9 cellular contexts compared by ENCODE assay signal in the genomic region with DNA sequence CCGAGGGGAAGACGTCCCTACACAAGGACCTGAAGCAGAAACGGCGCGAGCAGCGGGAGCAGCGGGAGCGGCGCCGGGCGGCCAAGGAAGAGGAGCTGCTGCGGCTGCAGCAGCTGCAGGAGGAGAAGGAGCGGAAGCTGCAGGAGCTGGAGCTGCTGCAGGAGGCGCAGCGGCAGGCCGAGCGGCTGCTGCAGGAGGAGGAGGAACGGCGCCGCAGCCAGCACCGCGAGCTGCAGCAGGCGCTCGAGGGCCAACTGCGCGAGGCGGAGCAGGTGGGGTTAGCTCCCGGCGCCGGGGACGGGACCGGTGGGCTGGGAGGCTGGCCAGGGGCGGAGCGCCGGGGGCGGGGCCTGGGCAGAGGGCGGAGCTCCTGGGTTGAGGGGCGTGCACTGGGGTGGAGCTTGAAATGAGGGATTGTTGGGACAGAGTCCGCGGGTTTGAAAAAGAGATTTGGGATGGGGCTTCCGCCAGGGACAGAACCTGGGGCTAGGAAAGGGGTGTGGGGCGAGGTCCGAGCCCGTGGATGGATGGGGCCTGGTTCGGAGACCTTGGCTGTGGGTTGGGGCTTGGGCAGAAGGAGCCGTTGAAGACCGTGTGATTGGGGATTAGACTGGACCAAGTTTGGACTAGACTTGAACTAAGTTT. TPM values are rescaled to one million over a fixed set of nuclear protein-coding genes. Genes with fewer than 3 reads are reported as not detected.
DNase-seq lines count a peak whose midpoint lies in the region; ATAC-seq and TF ChIP-seq lines count a peak whose summit lies in the region.
"Had no signal": no experiment of that assay in that cellular context is flagged by ENCODE, and none has a peak within 500 bp of the region (broad histone marks: within the 10 kb centered on the region; RNA-seq: fewer than 3 reads in every experiment).

No MANE protein-coding gene starts in this region.

- no peak overlapping the region for H2BK120ac ChIP-seq in IMR-90 (ENCODE audit: low read depth, low read length)

- DNase-seq in AG10803 (ENCODE audit: low read depth) (peak; percentile 49), IMR-90 (peak; percentile 72), SW480 (ENCODE audit: low spot score) (peak; percentile 30), fibroblast of villous mesenchyme (ENCODE audit: low read depth) (peak; percentile 78), nephron progenitor cell (peak; percentile 97), HAP-1 (ENCODE audit: low spot score in 2 of 2) (no peak)

- H3K56ac ChIP-seq in IMR-90 (ENCODE audit: extremely low read depth, insufficient read depth, low read length): no peak overlapping the region

- no peaks in the 10 kb centered on the region for H3K9me3 ChIP-seq in IMR-90 (ENCODE audit: control insufficient read depth, insufficient read depth, low read length)
- no peaks in the 10 kb centered on the region for H3K9me3 ChIP-seq in HAP-1

- no peak overlapping the region for H2AK9ac ChIP-seq in IMR-90 (replicated peaks; ENCODE audit: low read depth, low read length, poor library complexity)

- H2BK15ac ChIP-seq in IMR-90 (ENCODE audit: low read depth, low read length): no peak overlapping the region

- peak overlapping the region in 1 of 2 experiments; percentile 71; a peak in 1 of 4 replicates for H4K8ac ChIP-seq in IMR-90 (ENCODE audit: low read depth in 2 of 2, low read length in 2 of 2)

- H3K14ac ChIP-seq in IMR-90 (replicated peaks; ENCODE audit: low read depth, low read length): peak overlapping the region; percentile 16; the same call in 1 of the 2 replicates

- POLR2A ChIA-PET in IMR-90 (lab: Charles Lee; ENCODE audit: unreplicated experiment): no interaction called here

- no peak overlapping the region for H4K91ac ChIP-seq in IMR-90 (ENCODE audit: insufficient read depth, low read depth, low read length)

- H3K36me3 ChIP-seq in IMR-90 (ENCODE audit: control insufficient read depth, insufficient read depth, low read length): no peaks in the 10 kb centered on the region
- H3K36me3 ChIP-seq in HAP-1 (replicated peaks): no peaks in the 10 kb centered on the region

- dilution Hi-C loops in IMR-90 (cut with HindIII; ENCODE audit: low sequenced_read_pairs, unreplicated experiment): no loop called here

- BruUV-seq in IMR-90 (replicated peaks; lab: Mats Ljungman, UMichigan): no TSS peak

- CTCF ChIA-PET in IMR-90 (lab: Yijun Ruan, JAX): interaction anchor here (1.0 to 1.7 kb wide), 3 partner anchors 10 to 131 kb away, joined by 4 to 10 read pairs (median 9); no protein-coding TSS in a partner anchor

- TF ChIP-seq CTCF in AG10803 (conservative IDR thresholded peaks at IDR 0.05; ENCODE audit: low read length) (peak; percentile 11; the same call in 1 of the 2 replicates), IMR-90 (conservative IDR thresholded peaks at IDR 0.05; ENCODE audit: low read depth, low read length) (0 out of 2 replicates have a peak, but pooled peaks have one; percentile 12), fibroblast of villous mesenchyme (IDR thresholded peaks at IDR 0.05; ENCODE audit: insufficient read depth, low read depth, low read length) (no peak), nephron progenitor cell (IDR thresholded peaks at IDR 0.05) (no peak)

- H3K4me1 ChIP-seq in IMR-90 (ENCODE audit: control insufficient read depth, insufficient read depth, low read length) (peaks cover 2% of the 10 kb centered on the region; the same call in 1 of the 2 replicates), HAP-1 (no peaks in the 10 kb centered on the region)

- intact Hi-C loops in IMR-90 (cut with micrococcal nuclease): no loop called here

- H2AFZ ChIP-seq in IMR-90 (replicated peaks; ENCODE audit: low read length, poor library complexity): peak overlapping the region; percentile 91

- H3K27ac Mint-ChIP-seq in nephron progenitor cell: peak overlapping the region; percentile 52

- no peak overlapping the region for H3K18ac ChIP-seq in IMR-90 (ENCODE audit: low read depth, low read length)

- H2AK5ac ChIP-seq in IMR-90 (ENCODE audit: low read depth, low read length): no peak overlapping the region

- peaks cover 4% of the 10 kb centered on the region for H3K9me1 ChIP-seq in IMR-90 (ENCODE audit: insufficient read depth, low read length)

- H3K4me1 Mint-ChIP-seq in nephron progenitor cell: peaks cover 25% of the 10 kb centered on the region

- H3K4me3 ChIP-seq in AG10803 (ENCODE audit: low read length) (peak overlapping the region; percentile 66), IMR-90 (ENCODE audit: insufficient read depth, low read depth, low read length) (peak overlapping the region; percentile 35), fibroblast of villous mesenchyme (ENCODE audit: low read depth, low read length) (peak overlapping the region; percentile 64), HAP-1 (no peak overlapping the region)
- H3K4me3 ChIP-seq: GM12878 had no signal

- peak overlapping the region; percentile 95 for H3K4me2 ChIP-seq in IMR-90 (ENCODE audit: low read depth, low read length)

- ATAC-seq in IMR-90 (ENCODE audit: low read depth): peak; percentile 100
- ATAC-seq in GM19023 (IDR thresholded peaks at IDR 0.05; ENCODE audit: unreplicated experiment): no peak
- no peak for ATAC-seq in HG03432 (IDR thresholded peaks at IDR 0.05; ENCODE audit: unreplicated experiment)
- ATAC-seq: GM12878 had no signal

- peaks cover 9% of the 10 kb centered on the region for H3K9me3 Mint-ChIP-seq in nephron progenitor cell

- no peak overlapping the region for H2BK20ac ChIP-seq in IMR-90 (ENCODE audit: low read depth, low read length)

- H3K27me3 ChIP-seq in IMR-90 (ENCODE audit: control insufficient read depth, insufficient read depth, low read length) (peaks cover 9% of the 10 kb centered on the region), HAP-1 (ENCODE audit: low read depth) (no peaks in the 10 kb centered on the region)

- H3K4ac ChIP-seq in IMR-90 (ENCODE audit: low read depth, low read length): peak overlapping the region; percentile 2

- H4K5ac ChIP-seq in IMR-90 (ENCODE audit: low read depth, low read length): 0 out of 2 replicates have a peak overlapping the region, but pooled peaks have one; percentile 3

- 4% methylated on average over 21 of the region's 47 CpGs; no CpG with 5 or more reads in 1 of the 2 experiments for WGBS in IMR-90 (ENCODE audit: extremely low coverage in 2 of 2, insufficient read length in 1 of 2), 2 experiments

- H3K9ac ChIP-seq in IMR-90 (ENCODE audit: low read depth, low read length): peak overlapping the region; percentile 31; the same call in 1 of the 2 replicates

- peaks cover 41% of the 10 kb centered on the region for H3K27me3 Mint-ChIP-seq in nephron progenitor cell (ENCODE audit: low read depth, poor library complexity)

- in situ Hi-C loops in IMR-90 (cut with MboI; ENCODE audit: low sequenced_read_pairs) (loop anchor here (25.0 kb wide), 1 partner anchor 419 kb away; the partner anchor contains the start of gene ARMC12), HAP-1 (cut with MboI; ENCODE audit: low sequenced_read_pairs) (no loop called here)

- no peak for TF ChIP-seq POLR2A in IMR-90 (IDR thresholded peaks at IDR 0.05; ENCODE audit: low read depth, low read length)

- peaks cover 8% of the 10 kb centered on the region for H3K36me3 Mint-ChIP-seq in nephron progenitor cell (ENCODE audit: low read depth)

- H2BK5ac ChIP-seq in IMR-90 (ENCODE audit: low read depth, low read length, poor library complexity, severe bottlenecking): no peak overlapping the region

- H3K27ac ChIP-seq in IMR-90 (ENCODE audit: insufficient read depth, low read length): no peak overlapping the region; the same call in 1 of the 2 replicates

- no peaks in the 10 kb centered on the region for H4K20me1 ChIP-seq in IMR-90 (ENCODE audit: insufficient read depth, low read length)

- peak overlapping the region; percentile 88 for H3K4me3 Mint-ChIP-seq in nephron progenitor cell

- H3K79me1 ChIP-seq in IMR-90 (ENCODE audit: low read depth in 1 of 2, low read length in 2 of 2): no peaks in the 10 kb centered on the region

- H3K23ac ChIP-seq in IMR-90 (ENCODE audit: low read depth, low read length): peak overlapping the region; percentile 76

- 0 out of 2 replicates have a peak, but pooled peaks have one; percentile 4 for TF ChIP-seq RAD21 in IMR-90 (IDR thresholded peaks at IDR 0.05; ENCODE audit: low read length)

TF ChIP-seq in IMR-90, 13 proteins besides CTCF, POLR2A, EP300 and RAD21:
- TF ChIP-seq MXI1 (IDR thresholded peaks at IDR 0.05; ENCODE audit: borderline replicate concordance, low read depth, low read length) (peak; percentile 12; the same call in 1 of the 2 replicates), ELK1 (IDR thresholded peaks at IDR 0.05; ENCODE audit: borderline replicate concordance, low read depth, low read length) (no peak)

RNA-seq across cellular contexts. Expression of gene DEF6, which starts 20.7 kb away (rescaled TPM):
- total RNA-seq in IMR-90 (2012; rRNA removed) (1.9 and 2.5 TPM in 2 replicates), fibroblast of villous mesenchyme (0.32 and 1.3 TPM in 2 replicates)
- polyA plus RNA-seq in IMR-90 (2012; rRNA removed): 4.1 and 4.2 TPM in 2 replicates
- 1.6 and 3.0 TPM in 2 replicates for polyA plus RNA-seq in IMR-90 (2012; cell fraction: cytosol; rRNA removed)
- polyA plus RNA-seq in IMR-90 (2012; cell fraction: nucleus; rRNA removed; ENCODE audit: low replicate concordance): 13.7 and 15.7 TPM in 2 replicates

RNA-seq across cellular contexts. Expression of gene PPARD, which starts 24.0 kb away (rescaled TPM):
- total RNA-seq in IMR-90 (2012; rRNA removed) (10.0 and 10.4 TPM in 2 replicates), fibroblast of villous mesenchyme (8.2 and 8.7 TPM in 2 replicates)
- 69.0 and 78.3 TPM in 2 replicates for polyA plus RNA-seq in IMR-90 (2012; rRNA removed)
- 29.4 and 63.1 TPM in 2 replicates for polyA plus RNA-seq in IMR-90 (2012; cell fraction: cytosol; rRNA removed)
- polyA plus RNA-seq in IMR-90 (2012; cell fraction: nucleus; rRNA removed; ENCODE audit: low replicate concordance): 86.7 and 158 TPM in 2 replicates

RNA-seq across cellular contexts. Expression of gene ZNF76, which starts 58.8 kb away (rescaled TPM):
- total RNA-seq in IMR-90 (2012; rRNA removed) (15.3 and 19.9 TPM in 2 replicates), fibroblast of villous mesenchyme (14.2 and 16.8 TPM in 2 replicates)
- 21.1 and 22.5 TPM in 2 replicates for polyA plus RNA-seq in IMR-90 (2012; rRNA removed)
- polyA plus RNA-seq in IMR-90 (2012; cell fraction: cytosol; rRNA removed): 13.4 and 13.9 TPM in 2 replicates
- 87.4 and 150 TPM in 2 replicates for polyA plus RNA-seq in IMR-90 (2012; cell fraction: nucleus; rRNA removed; ENCODE audit: low replicate concordance)

Comparison
In these comparisons a context has a peak if more than half of its experiments do, and no peak if none do; other contexts are left out.
1. DNase-seq: peak in AG10803 (single experiment), IMR-90 (single experiment), SW480 (single experiment), fibroblast of villous mesenchyme (single experiment) and nephron progenitor cell (single experiment); none in HAP-1 (0 of 2).
2. CTCF ChIP-seq: peak in AG10803 (single experiment) and IMR-90 (single experiment); none in fibroblast of villous mesenchyme (single experiment) and nephron progenitor cell (single experiment).